9 cellular contexts compared by ENCODE assay signal in genomic region chr3:30770387-30770786, GRCh38.
DNase-seq lines count a peak whose midpoint lies in the region; ATAC-seq, FAIRE-seq and TF ChIP-seq lines count a peak whose summit lies in the region.
"Had no signal": no experiment of that assay in that cellular context is flagged by ENCODE, and none has a peak within 500 bp of the region (broad histone marks: within the 10 kb centered on the region; RNA-seq: fewer than 3 reads in every experiment).

No MANE protein-coding gene starts in this region.

- ATAC-seq in foreskin keratinocyte, result peak; percentile 95
- no peak for ATAC-seq in HG02571 (IDR thresholded peaks at IDR 0.05; ENCODE audit: unreplicated experiment)
- ATAC-seq: naive thymus-derived CD8-positive, alpha-beta T cell had no signal

- no peak for TF ChIP-seq POLR2A in GM12892 (IDR thresholded peaks at IDR 0.05; ENCODE audit: low read depth, low read length)

- H3K4me3 ChIP-seq in SJCRH30, result no peak overlapping the region

- H3K4me1 ChIP-seq in SJCRH30 (peaks cover 12% of the 10 kb centered on the region), foreskin keratinocyte (peaks cover 11% of the 10 kb centered on the region)

- H3K27me3 ChIP-seq in SJCRH30, result no peaks in the 10 kb centered on the region
- peaks cover 3% of the 10 kb centered on the region for H3K27me3 ChIP-seq in foreskin keratinocyte

- TF ChIP-seq CTCF in foreskin keratinocyte (conservative IDR thresholded peaks at IDR 0.05), result no peak

- DNase-seq in Daoy (ENCODE audit: low read depth), result peak; percentile 85
- DNase-seq in SJCRH30, result peak; percentile 36 to 46
- DNase-seq in foreskin keratinocyte, result peak; percentile 83 to 93
- DNase-seq in pons (ENCODE audit: low spot score), result peak; percentile 21
- DNase-seq in activated gamma-delta T cell (lab: John Stamatoyannopoulos, UW), result no peak
- DNase-seq in NOMO-1 treated with DMSO at 0.1 percent for 48 hours (lab: John Stamatoyannopoulos, UW; ENCODE audit: unreplicated experiment), result no peak
- DNase-seq in GM12892 (ENCODE audit: insufficient read length), result no peak
- DNase-seq: naive thymus-derived CD8-positive, alpha-beta T cell had no signal

- H3K36me3 ChIP-seq in SJCRH30, result no peaks in the 10 kb centered on the region

- peak overlapping the region; percentile 12; the same call in 1 of the 2 replicates for H3K27ac ChIP-seq in SJCRH30
- peak overlapping the region; percentile 14 for H3K27ac ChIP-seq in foreskin keratinocyte

- no peaks in the 10 kb centered on the region for H3K9me3 ChIP-seq in SJCRH30 (replicated peaks)

- no peak for FAIRE-seq in GM12892 (lab: Jason Lieb, UNC)

Comparison
In these comparisons a context has a peak if more than half of its experiments do, and no peak if none do; other contexts are left out.
1. DNase-seq: peak in Daoy (single experiment), SJCRH30 (2 of 2), foreskin keratinocyte (2 of 2) and pons (single experiment); none in activated gamma-delta T cell (single experiment), NOMO-1 treated with DMSO at 0.1 percent for 48 hours (single experiment) and GM12892 (single experiment).